Comparison of ENCODE assay signal across 1 cellular context in genomic region chr3:60703956-60704736, GRCh38.
TF ChIP-seq lines count a peak whose summit lies in the region.

No MANE protein-coding gene starts in this region.

TF ChIP-seq in HepG2, 621 proteins besides CTCF, POLR2A, EP300 and RAD21 (continued from another document):
- no peak for TF ChIP-seq THAP9 (CRISPR knock-in tag; IDR thresholded peaks at IDR 0.05; ENCODE audit: borderline replicate concordance)
- no peak for TF ChIP-seq CAMTA2 (CRISPR knock-in tag; IDR thresholded peaks at IDR 0.05; ENCODE audit: borderline replicate concordance)
- TF ChIP-seq MAFK (conservative IDR thresholded peaks at IDR 0.05 in 1 of 2, IDR thresholded peaks at IDR 0.05 in 1 of 2; ENCODE audit: low read length in 2 of 2), result peak; percentile 90 to 96
- TF ChIP-seq PHF8 (CRISPR knock-in tag; IDR thresholded peaks at IDR 0.05), result no peak
- no peak for TF ChIP-seq ZNF180 (CRISPR knock-in tag; IDR thresholded peaks at IDR 0.05; ENCODE audit: borderline replicate concordance, low read depth)
- no peak for TF ChIP-seq AKAP8 (CRISPR knock-in tag; IDR thresholded peaks at IDR 0.05)
- no peak for TF ChIP-seq PREB (CRISPR knock-in tag; IDR thresholded peaks at IDR 0.05)
